In genomic region chr1:33387512-33388079, GRCh38 we compare ENCODE assay signal across 18 cellular contexts. TPM values are rescaled to one million over a fixed set of nuclear protein-coding genes. Genes with fewer than 3 reads are reported as not detected.
A peak's percentile ranks its signal among the peaks of the same experiment; 100 is the strongest.
DNase-seq lines count a peak whose midpoint lies in the region; ATAC-seq and TF ChIP-seq lines count a peak whose summit lies in the region.
"Had no signal": no experiment of that assay in that cellular context is flagged by ENCODE, and none has a peak within 500 bp of the region (broad histone marks: within the 10 kb centered on the region; RNA-seq: fewer than 3 reads in every experiment).

No MANE protein-coding gene starts in this region.

- DNase-seq in HCEC 1CT (peak; percentile 98), RKO (ENCODE audit: low spot score) (peak; percentile 81), fibroblast of gingiva (ENCODE audit: low read depth) (peak; percentile 47), non-pigmented ciliary epithelial cell (ENCODE audit: low read depth) (peak; percentile 92), Calu3 (no peak), aorta (no peak)
- DNase-seq in activated CD4-positive, alpha-beta T cell treated with anti-CD3 and anti-CD28 coated beads, Interleukin-2, amount 10 ng/mL, durations not matched to agents 7 days and 5 days: no peak
- DNase-seq: activated B cell treated with CpG ODN at 0.5 μM for 24 hours; activated gamma-delta T cell; CD4-positive, CD25-positive, alpha-beta regulatory T cell; glutamatergic neuron; islet precursor cell; NCI-H187; NCI-H510A; PC-3; posterior cingulate gyrus had no signal

- H3K27ac ChIP-seq in aorta (ENCODE audit: low read depth in 1 of 2, low read length in 2 of 2): no peak overlapping the region
- H3K27ac ChIP-seq: cardiac muscle cell, HL-60 had no signal

- H3K4me1 ChIP-seq in aorta (ENCODE audit: control insufficient read depth in 1 of 2, insufficient read depth in 2 of 2, low read length in 2 of 2): peaks cover 2 to 4% of the 10 kb centered on the region in 2 donors

- CTCF ChIA-PET in Calu3 (lab: Charles Lee): interaction anchor here (0.7 kb wide), 1 partner anchor 627 kb away, joined by 4 read pairs; no protein-coding TSS in a partner anchor
- CTCF ChIA-PET in activated CD4-positive, alpha-beta T cell treated with anti-CD3 and anti-CD28 coated beads, Interleukin-2, amount 10 ng/mL, durations not matched to agents 7 days and 5 days (lab: Charles Lee): interaction anchor here (1.2 kb wide), 1 partner anchor 8 kb away, joined by 3 read pairs; no protein-coding TSS in a partner anchor

- intact Hi-C loops in Calu3 (cut with micrococcal nuclease; ENCODE audit: unreplicated experiment) (no loop called here), aorta (cut with DNase I) (no loop called here)

- no TSS peak for BruUV-seq in Calu3 (replicated peaks; lab: Mats Ljungman, UMichigan)

- H3K4me1 Mint-ChIP-seq in Calu3 (ENCODE audit: low read depth, unreplicated experiment): peaks cover 8% of the 10 kb centered on the region
- H3K4me1 Mint-ChIP-seq in activated CD4-positive, alpha-beta T cell treated with anti-CD3 and anti-CD28 coated beads, Interleukin-2, amount 10 ng/mL, durations not matched to agents 7 days and 5 days: no peaks in the 10 kb centered on the region
- H3K4me1 Mint-ChIP-seq: activated B cell treated with CpG ODN at 0.5 μM for 24 hours; CD4-positive, CD25-positive, alpha-beta regulatory T cell had no signal

- POLR2A ChIA-PET in activated CD4-positive, alpha-beta T cell treated with anti-CD3 and anti-CD28 coated beads, Interleukin-2, amount 10 ng/mL, durations not matched to agents 7 days and 5 days (lab: Charles Lee): no interaction called here

- H3K27me3 Mint-ChIP-seq in Calu3 (ENCODE audit: unreplicated experiment): peaks cover 14% of the 10 kb centered on the region
- peaks cover 32% of the 10 kb centered on the region for H3K27me3 Mint-ChIP-seq in activated CD4-positive, alpha-beta T cell treated with anti-CD3 and anti-CD28 coated beads, Interleukin-2, amount 10 ng/mL, durations not matched to agents 7 days and 5 days

- no peaks in the 10 kb centered on the region for H3K9me3 ChIP-seq in aorta (ENCODE audit: control insufficient read depth, low read length)

- no peak overlapping the region for H3K27ac Mint-ChIP-seq in Calu3 (ENCODE audit: unreplicated experiment)
- no peak overlapping the region for H3K27ac Mint-ChIP-seq in activated CD4-positive, alpha-beta T cell treated with anti-CD3 and anti-CD28 coated beads, Interleukin-2, amount 10 ng/mL, durations not matched to agents 7 days and 5 days
- H3K27ac Mint-ChIP-seq: activated B cell treated with CpG ODN at 0.5 μM for 24 hours; CD4-positive, CD25-positive, alpha-beta regulatory T cell had no signal

- no peak for TF ChIP-seq CTCF in Calu3 (IDR thresholded peaks at IDR 0.05; ENCODE audit: unreplicated experiment)

- no peaks in the 10 kb centered on the region for H3K9me3 Mint-ChIP-seq in Calu3 (ENCODE audit: low read depth, unreplicated experiment)
- H3K9me3 Mint-ChIP-seq in activated CD4-positive, alpha-beta T cell treated with anti-CD3 and anti-CD28 coated beads, Interleukin-2, amount 10 ng/mL, durations not matched to agents 7 days and 5 days: no peaks in the 10 kb centered on the region
- H3K9me3 Mint-ChIP-seq: activated B cell treated with CpG ODN at 0.5 μM for 24 hours; CD4-positive, CD25-positive, alpha-beta regulatory T cell had no signal

- 76 to 94% methylated on average over 5 of the region's 5 CpGs for WGBS in aorta, 2 donors

- no peak overlapping the region for H3K4me3 ChIP-seq in aorta (ENCODE audit: low read length in 2 of 2)
- H3K4me3 ChIP-seq: cardiac muscle cell had no signal

- H3K4me3 Mint-ChIP-seq in Calu3 (ENCODE audit: low read depth, unreplicated experiment): no peak overlapping the region
- no peak overlapping the region for H3K4me3 Mint-ChIP-seq in activated CD4-positive, alpha-beta T cell treated with anti-CD3 and anti-CD28 coated beads, Interleukin-2, amount 10 ng/mL, durations not matched to agents 7 days and 5 days
- H3K4me3 Mint-ChIP-seq: activated B cell treated with CpG ODN at 0.5 μM for 24 hours; CD4-positive, CD25-positive, alpha-beta regulatory T cell had no signal

- H3K36me3 Mint-ChIP-seq in Calu3 (ENCODE audit: insufficient read depth, unreplicated experiment): peaks cover 4% of the 10 kb centered on the region
- no peaks in the 10 kb centered on the region for H3K36me3 Mint-ChIP-seq in activated CD4-positive, alpha-beta T cell treated with anti-CD3 and anti-CD28 coated beads, Interleukin-2, amount 10 ng/mL, durations not matched to agents 7 days and 5 days (ENCODE audit: low read depth)
- H3K36me3 Mint-ChIP-seq: CD4-positive, CD25-positive, alpha-beta regulatory T cell had no signal

- no peaks in the 10 kb centered on the region for H3K36me3 ChIP-seq in aorta (ENCODE audit: control insufficient read depth in 1 of 2, insufficient read depth in 2 of 2, low read length in 1 of 2)
- H3K36me3 ChIP-seq: cardiac muscle cell had no signal

- H3K27me3 ChIP-seq in aorta (ENCODE audit: control insufficient read depth in 1 of 2, insufficient read depth in 2 of 2, low read length in 1 of 2): no peaks in the 10 kb centered on the region
- H3K27me3 ChIP-seq: cardiac muscle cell had no signal

- no peak for ATAC-seq in aorta (ENCODE audit: low FRiP score)
- ATAC-seq: PC-3 had no signal

RNA-seq across cellular contexts. Expression of gene PHC2, which starts 43.3 kb away (rescaled TPM):
- total RNA-seq in Calu3 (2022): 54.2 and 59.5 TPM in 2 replicates
- total RNA-seq in aorta: 100 to 1,000 TPM in 1 of 2 donors, 10 to 100 TPM in 1; 96.6 to 156 TPM
- 100 to 1,000 TPM in 1 of 2 donors, 10 to 100 TPM in 1; 82.4 to 118 TPM for polyA plus RNA-seq in aorta
- total RNA-seq in activated CD4-positive, alpha-beta T cell treated with anti-CD3 and anti-CD28 coated beads, Interleukin-2, amount 10 ng/mL, durations not matched to agents 7 days and 5 days: 10 to 100 TPM; 43.2 to 48.3 TPM

Comparison
In these comparisons a context has a peak if more than half of its experiments do, and no peak if none do; other contexts are left out.
1. DNase-seq: peak in HCEC 1CT (single experiment), RKO (single experiment), fibroblast of gingiva (single experiment) and non-pigmented ciliary epithelial cell (single experiment); none in Calu3 (single experiment), aorta (0 of 2) and activated CD4-positive, alpha-beta T cell treated with anti-CD3 and anti-CD28 coated beads, Interleukin-2, amount 10 ng/mL, durations not matched to agents 7 days and 5 days (single experiment).